ENCODE assay signal across 9 cellular contexts in genomic region chr2:171272039-171272438, GRCh38.
DNase-seq lines count a peak whose midpoint lies in the region; ATAC-seq, FAIRE-seq and TF ChIP-seq lines count a peak whose summit lies in the region.
"Had no signal": no experiment of that assay in that cellular context is flagged by ENCODE, and none has a peak within 500 bp of the region (broad histone marks: within the 10 kb centered on the region; RNA-seq: fewer than 3 reads in every experiment).

No MANE protein-coding gene starts in this region.

- CTCF ChIA-PET in AG04450 (lab: Charles Lee): interaction anchor here (0.6 to 1.4 kb wide), 2 partner anchors 142 to 144 kb away, joined by 3 to 9 read pairs; no protein-coding TSS in a partner anchor

- no peak for TF ChIP-seq CTCF in AG04450 (IDR thresholded peaks at IDR 0.05; ENCODE audit: low read depth, low read length)
- no peak for TF ChIP-seq CTCF in bronchial epithelial cell (IDR thresholded peaks at IDR 0.05; ENCODE audit: insufficient read depth, low read length, severe bottlenecking)
- no peak for TF ChIP-seq CTCF in liver (IDR thresholded peaks at IDR 0.05; ENCODE audit: low read depth, low read length, missing input control)

- no peaks in the 10 kb centered on the region for H3K9me3 ChIP-seq in AG04450 (ENCODE audit: control insufficient read depth, insufficient read depth, low read length)
- no peaks in the 10 kb centered on the region for H3K9me3 ChIP-seq in liver (ENCODE audit: control insufficient read depth in 4 of 4, low read length in 3 of 4)

- no peaks in the 10 kb centered on the region for H3K36me3 ChIP-seq in bronchial epithelial cell (ENCODE audit: control insufficient read depth, insufficient read depth, low read length)
- no peaks in the 10 kb centered on the region for H3K36me3 ChIP-seq in liver (ENCODE audit: control insufficient read depth in 4 of 4, insufficient read depth in 3 of 4, low read depth in 1 of 4, low read length in 3 of 4)

- peaks cover 4% of the 10 kb centered on the region for H3K27me3 ChIP-seq in AG04450 (ENCODE audit: control insufficient read depth, insufficient read depth, low read length)
- no peaks in the 10 kb centered on the region for H3K27me3 ChIP-seq in bronchial epithelial cell (ENCODE audit: control insufficient read depth, insufficient read depth, low read length)
- no peaks in the 10 kb centered on the region for H3K27me3 ChIP-seq in liver (ENCODE audit: control insufficient read depth in 4 of 4, insufficient read depth in 4 of 4, low read length in 3 of 4)

- no peak for ATAC-seq in GM18909 (IDR thresholded peaks at IDR 0.05; ENCODE audit: poor library complexity, unreplicated experiment)
- no peak for ATAC-seq in HG02840 (IDR thresholded peaks at IDR 0.05; ENCODE audit: low FRiP score, unreplicated experiment)
- ATAC-seq in HG02884 (IDR thresholded peaks at IDR 0.05; ENCODE audit: unreplicated experiment): no peak

- H3K4me3 ChIP-seq in AG04450 (ENCODE audit: low read depth, low read length) (no peak overlapping the region), bronchial epithelial cell (ENCODE audit: low read depth, low read length) (no peak overlapping the region), liver (ENCODE audit: low read depth in 1 of 3, low read length in 3 of 3) (no peak overlapping the region)

- H3K4me1 ChIP-seq in liver (ENCODE audit: control insufficient read depth in 4 of 4, insufficient read depth in 4 of 4, low read length in 3 of 4): no peaks in the 10 kb centered on the region

- POLR2A ChIA-PET in AG04450 (lab: Yijun Ruan, JAX): interaction anchor here (0.7 kb wide), 1 partner anchor 115 kb away, joined by 3 read pairs; no protein-coding TSS in a partner anchor

- H3K27ac ChIP-seq in AG04450 (ENCODE audit: low read depth, low read length): no peak overlapping the region
- H3K27ac ChIP-seq in liver (ENCODE audit: low read depth in 1 of 2, low read length in 2 of 2): no peak overlapping the region

- no peak for FAIRE-seq in bronchial epithelial cell (lab: Jason Lieb, UNC)
- FAIRE-seq: D721Med had no signal

- no peak overlapping the region for H3K9ac ChIP-seq in liver (ENCODE audit: low read depth in 1 of 2, low read length in 2 of 2)

- peak in 1 of 2 donors; percentile 21 for TF ChIP-seq RAD21 in liver (IDR thresholded peaks at IDR 0.05)

- peak; percentile 68 for DNase-seq in AG04450 (ENCODE audit: low read depth, low spot score)
- DNase-seq in LHCN-M2 (ENCODE audit: low read depth): peak; percentile 88
- DNase-seq in bronchial epithelial cell (ENCODE audit: low read depth): peak; percentile 99
- no peak for DNase-seq in activated gamma-delta T cell (lab: John Stamatoyannopoulos, UW)

TF ChIP-seq in liver, 16 proteins besides CTCF, POLR2A, EP300 and RAD21:
- TF ChIP-seq HNF4A (conservative IDR thresholded peaks at IDR 0.05): peak in 1 of 2 donors; percentile 34
- TF ChIP-seq, protein P1, sequence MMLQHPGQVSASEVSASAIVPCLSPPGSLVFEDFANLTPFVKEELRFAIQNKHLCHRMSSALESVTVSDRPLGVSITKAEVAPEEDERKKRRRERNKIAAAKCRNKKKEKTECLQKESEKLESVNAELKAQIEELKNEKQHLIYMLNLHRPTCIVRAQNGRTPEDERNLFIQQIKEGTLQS (IDR thresholded peaks at IDR 0.05): peak; percentile 57
- TF ChIP-seq FOXA2 (IDR thresholded peaks at IDR 0.05): peak; percentile 81
- TF ChIP-seq SP1 (IDR thresholded peaks at IDR 0.05): no peak
- TF ChIP-seq TAF1 (conservative IDR thresholded peaks at IDR 0.05): no peak
- TF ChIP-seq JUND (IDR thresholded peaks at IDR 0.05): peak; percentile 90 to 97
- no peak for TF ChIP-seq HNF4G (IDR thresholded peaks at IDR 0.05)
- peak; percentile 14 for TF ChIP-seq MAX (IDR thresholded peaks at IDR 0.05)
- peak in 1 of 2 donors; percentile 51 for TF ChIP-seq RXRA (IDR thresholded peaks at IDR 0.05)
- peak; percentile 65 for TF ChIP-seq FOXA1 (IDR thresholded peaks at IDR 0.05)
